16 cellular contexts compared by ENCODE assay signal in genomic region chr10:129927351-129928120, GRCh38. TPM values are rescaled to one million over a fixed set of nuclear protein-coding genes. Genes with fewer than 3 reads are reported as not detected.
DNase-seq lines count a peak whose midpoint lies in the region; ATAC-seq and TF ChIP-seq lines count a peak whose summit lies in the region.
"Had no signal": no experiment of that assay in that cellular context is flagged by ENCODE, and none has a peak within 500 bp of the region (broad histone marks: within the 10 kb centered on the region; RNA-seq: fewer than 3 reads in every experiment).

No MANE protein-coding gene starts in this region.

- no peak for TF ChIP-seq CTCF in A673 (conservative IDR thresholded peaks at IDR 0.05; ENCODE audit: low read depth, low read length)
- no peak for TF ChIP-seq CTCF in OCI-LY7 (conservative IDR thresholded peaks at IDR 0.05; ENCODE audit: low read length)

- peak; percentile 34 for DNase-seq in activated effector memory CD4-positive, alpha-beta T cell treated with anti-CD3 and anti-CD28 coated beads, Interleukin-2, amount 50 U/mL, for 16 hours
- DNase-seq in activated effector memory CD4-positive, alpha-beta T cell treated with Interleukin-2 at 50 U/mL for 16 hours, result no peak
- DNase-seq in A673 (ENCODE audit: low spot score), result no peak
- DNase-seq in mesenchymal stem cell, result no peak
- peak; percentile 54 for DNase-seq in sciatic nerve (ENCODE audit: low spot score)
- no peak for DNase-seq in effector CD8-positive, alpha-beta T cell (lab: John Stamatoyannopoulos, UW)
- DNase-seq in OCI-LY7 (ENCODE audit: low spot score), result no peak
- DNase-seq: AML-193; Caco-2; CD8-positive, alpha-beta memory T cell; GF-D8; GM23248; H7 had no signal

- no peak overlapping the region for H2AK5ac ChIP-seq in mesenchymal stem cell (ENCODE audit: low read length, severe bottlenecking)

- H3K79me1 ChIP-seq in mesenchymal stem cell (replicated peaks; ENCODE audit: low read length, poor library complexity, severe bottlenecking), result no peaks in the 10 kb centered on the region

- H3K4me3 ChIP-seq in A673 (ENCODE audit: low read depth, low read length, poor library complexity, severe bottlenecking) (no peak overlapping the region), mesenchymal stem cell (ENCODE audit: insufficient read depth in 1 of 2, low read depth in 1 of 2, low read length in 2 of 2) (no peak overlapping the region), OCI-LY7 (ENCODE audit: low read depth, low read length, poor library complexity, severe bottlenecking) (no peak overlapping the region)
- H3K4me3 ChIP-seq: BLaER1, GM23248 had no signal

- no peak overlapping the region for H2BK120ac ChIP-seq in mesenchymal stem cell (ENCODE audit: low read depth, low read length)

- no peak overlapping the region for H2BK5ac ChIP-seq in mesenchymal stem cell (ENCODE audit: low read depth, low read length, poor library complexity, severe bottlenecking)

- peak overlapping the region; percentile 19 for H4K8ac ChIP-seq in mesenchymal stem cell (ENCODE audit: low read length)

- no peak overlapping the region for H3K14ac ChIP-seq in mesenchymal stem cell (ENCODE audit: low read length in 2 of 2)

- H2BK12ac ChIP-seq in mesenchymal stem cell (ENCODE audit: low read length in 2 of 2), result no peak overlapping the region

- CTCF ChIA-PET in A673 (lab: Charles Lee) (no interaction called here), OCI-LY7 (lab: Charles Lee; ENCODE audit: unreplicated experiment) (no interaction called here)

- no peaks in the 10 kb centered on the region for H3K79me2 ChIP-seq in OCI-LY7 (ENCODE audit: insufficient read depth, low read depth, low read length)

- no peaks in the 10 kb centered on the region for H3K9me3 ChIP-seq in A673 (ENCODE audit: low read depth, low read length, poor library complexity, severe bottlenecking)
- H3K9me3 ChIP-seq in mesenchymal stem cell (ENCODE audit: control insufficient read depth, low read length), result no peaks in the 10 kb centered on the region
- no peaks in the 10 kb centered on the region for H3K9me3 ChIP-seq in OCI-LY7 (ENCODE audit: low read length)
- H3K9me3 ChIP-seq: BLaER1, Caco-2 had no signal

- H3K4me2 ChIP-seq in mesenchymal stem cell (ENCODE audit: low read length, poor library complexity, severe bottlenecking) (no peak overlapping the region), OCI-LY7 (ENCODE audit: low read length) (no peak overlapping the region)
- H3K4me2 ChIP-seq: BLaER1 had no signal

- H3K27me3 ChIP-seq in A673 (replicated peaks; ENCODE audit: insufficient read depth, low read depth, low read length, poor library complexity) (no peaks in the 10 kb centered on the region), mesenchymal stem cell (ENCODE audit: control insufficient read depth in 1 of 2, insufficient read depth in 1 of 2, low read length in 2 of 2) (no peaks in the 10 kb centered on the region)
- H3K27me3 ChIP-seq: BLaER1 had no signal

- intact Hi-C loops in A673 (cut with micrococcal nuclease; ENCODE audit: unreplicated experiment), result no loop called here
- intact Hi-C loops in sciatic nerve (cut with DNase I), result no loop called here
- intact Hi-C loops in OCI-LY7 (cut with micrococcal nuclease; ENCODE audit: unreplicated experiment), result no loop called here

- WGBS in mesenchymal stem cell, result 80% methylated on average over 16 of the region's 16 CpGs

- no peaks in the 10 kb centered on the region for H3K9me2 ChIP-seq in OCI-LY7 (ENCODE audit: insufficient read depth, low read length)

- H2BK15ac ChIP-seq in mesenchymal stem cell (ENCODE audit: low read depth, poor library complexity, severe bottlenecking), result no peak overlapping the region

- H3K27ac ChIP-seq in A673 (ENCODE audit: low read depth, low read length, poor library complexity, severe bottlenecking), result peak overlapping the region; percentile 40
- no peak overlapping the region for H3K27ac ChIP-seq in mesenchymal stem cell (ENCODE audit: low read length, poor library complexity, severe bottlenecking)
- no peak overlapping the region for H3K27ac ChIP-seq in OCI-LY7 (ENCODE audit: low read depth, low read length, poor library complexity, severe bottlenecking)
- H3K27ac ChIP-seq: 22Rv1, BLaER1, GM23248 had no signal

- no peak overlapping the region for H3K18ac ChIP-seq in mesenchymal stem cell (ENCODE audit: low read depth in 1 of 2, low read length in 2 of 2)

- H3K4ac ChIP-seq in mesenchymal stem cell (ENCODE audit: low read depth in 1 of 2, low read length in 2 of 2), result no peak overlapping the region

- H3K36me3 ChIP-seq in A673 (ENCODE audit: insufficient read depth, low read length, poor library complexity, severe bottlenecking) (peaks cover 5% of the 10 kb centered on the region), mesenchymal stem cell (ENCODE audit: control insufficient read depth in 1 of 2, insufficient read depth in 2 of 2, low read depth in 1 of 2, low read length in 2 of 2) (peaks cover 0 to 71% of the 10 kb centered on the region in 2 experiments), OCI-LY7 (ENCODE audit: insufficient read depth, low read length) (no peaks in the 10 kb centered on the region)
- H3K36me3 ChIP-seq: BLaER1 had no signal

- H3K9ac ChIP-seq in mesenchymal stem cell (ENCODE audit: low read length), result no peak overlapping the region
- H3K9ac ChIP-seq: BLaER1, GM23248 had no signal

- ATAC-seq in sciatic nerve (peak; percentile 29), GM18873 (IDR thresholded peaks at IDR 0.05; ENCODE audit: low FRiP score, unreplicated experiment) (no peak)

- POLR2A ChIA-PET in A673 (lab: Charles Lee; ENCODE audit: low non-redundant PET) (no interaction called here), OCI-LY7 (lab: Charles Lee) (interaction anchor here (0.6 kb wide), 1 partner anchor 251 kb away, joined by 3 read pairs; no protein-coding TSS in a partner anchor)

- no peak overlapping the region for H3K23ac ChIP-seq in mesenchymal stem cell (ENCODE audit: low read length in 2 of 2)

- H3K4me1 ChIP-seq in A673 (ENCODE audit: insufficient read depth, low read length, poor library complexity, severe bottlenecking) (no peaks in the 10 kb centered on the region), mesenchymal stem cell (ENCODE audit: control insufficient read depth, insufficient read depth, low read depth, low read length) (no peaks in the 10 kb centered on the region), OCI-LY7 (ENCODE audit: insufficient read depth, low read length, poor library complexity, severe bottlenecking) (no peaks in the 10 kb centered on the region)
- H3K4me1 ChIP-seq: Caco-2 had no signal

- H4K20me1 ChIP-seq in OCI-LY7 (ENCODE audit: insufficient read depth, low read length), result no peaks in the 10 kb centered on the region
- H4K20me1 ChIP-seq: BLaER1 had no signal

- BruUV-seq in A673 (replicated peaks; lab: Mats Ljungman, UMichigan) (no TSS peak), OCI-LY7 (replicated peaks; lab: Mats Ljungman, UMichigan) (no TSS peak)

- no peak overlapping the region for H4K91ac ChIP-seq in mesenchymal stem cell (ENCODE audit: low read length)

- H2AFZ ChIP-seq in mesenchymal stem cell (ENCODE audit: low read depth, low read length) (no peak overlapping the region), OCI-LY7 (ENCODE audit: low read length) (no peak overlapping the region)
- H2AFZ ChIP-seq: GM23248 had no signal

RNA-seq across cellular contexts. Expression of gene EBF3, which starts 36.5 kb away (rescaled TPM):
- total RNA-seq in A673 (2021) (52.2 and 56.2 TPM in 2 replicates), sciatic nerve (38.9 TPM), OCI-LY7 (2022) (not detected in 2 replicates)
- 1.5 TPM for polyA plus RNA-seq in mesenchymal stem cell (2013, experiment 1 of 2)
- 1.2 TPM for polyA plus RNA-seq in mesenchymal stem cell (2013, experiment 2 of 2)
- not detected in 2 replicates for total RNA-seq in OCI-LY7 (2014; rRNA removed; shearing (Covaris generic))
- total RNA-seq: CD8-positive, alpha-beta memory T cell had no signal
- polyA plus RNA-seq: CD8-positive, alpha-beta memory T cell had no signal

Comparison
In these comparisons a context has a peak if more than half of its experiments do, and no peak if none do; other contexts are left out.
1. DNase-seq: peak in activated effector memory CD4-positive, alpha-beta T cell treated with anti-CD3 and anti-CD28 coated beads, Interleukin-2, amount 50 U/mL, for 16 hours (single experiment) and sciatic nerve (single experiment); none in activated effector memory CD4-positive, alpha-beta T cell treated with Interleukin-2 at 50 U/mL for 16 hours (single experiment), A673 (single experiment), mesenchymal stem cell (single experiment), effector CD8-positive, alpha-beta T cell (single experiment) and OCI-LY7 (single experiment).
2. RNA of gene EBF3, which starts 36.5 kb away (total RNA-seq): 52.2 to 56.2 TPM in A673 and 38.9 TPM in sciatic nerve (single experiment); not detected in OCI-LY7; every median in the first group is over 10 times any median in the second.